ENCODE assay signal across 22 cellular contexts in the genomic region with DNA sequence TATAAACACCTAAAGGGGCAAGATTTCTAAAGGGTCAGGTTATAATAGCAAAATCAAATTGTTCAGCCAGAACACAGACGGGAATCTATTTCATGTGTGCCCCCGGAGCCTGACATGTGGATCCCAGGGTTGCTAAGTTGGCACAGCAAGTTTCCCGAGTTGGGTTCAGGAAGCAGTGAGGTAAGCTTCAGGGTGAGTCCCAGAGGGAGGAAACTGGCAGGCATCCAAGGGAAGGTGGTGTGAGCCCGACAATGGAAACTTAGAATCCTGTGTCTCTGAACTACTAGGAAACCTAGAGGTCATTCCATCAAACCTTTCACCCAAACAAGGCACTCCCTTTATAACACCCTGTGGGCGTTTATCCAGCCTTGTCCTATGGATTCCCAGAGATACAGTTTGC.
DNase-seq lines count a peak whose midpoint lies in the region; ATAC-seq and TF ChIP-seq lines count a peak whose summit lies in the region.
"Had no signal": no experiment of that assay in that cellular context is flagged by ENCODE, and none has a peak within 500 bp of the region (broad histone marks: within the 10 kb centered on the region; RNA-seq: fewer than 3 reads in every experiment).

No MANE protein-coding gene starts in this region.

- H3K9me3 Mint-ChIP-seq in activated naive CD8-positive, alpha-beta T cell treated with anti-CD3 and anti-CD28 coated beads, Interleukin-2, amount 50 U/mL, for 24 hours = no peaks in the 10 kb centered on the region
- H3K9me3 Mint-ChIP-seq: activated CD4-positive, alpha-beta memory T cell treated with anti-CD3 and anti-CD28 coated beads, Interleukin-2, amount 10 ng/mL, durations not matched to agents 7 days and 5 days; neural crest cell; T-helper 2 cell treated with Interferon-gamma antibody and Interleukin-4, amounts not matched to agents 5 μg/mL and 100 μg/mL, for 36 hours had no signal

- no peak for TF ChIP-seq POLR2A in transverse colon (IDR thresholded peaks at IDR 0.05)

- WGBS in heart right ventricle, 2 donors = 52 to 61% methylated on average over 5 of the region's 5 CpGs
- WGBS in transverse colon (ENCODE audit: low coverage in 1 of 2), 2 donors = 74 to 75% methylated on average over 3 to 5 of the region's 5 CpGs

- H3K36me3 ChIP-seq in heart right ventricle = no peaks in the 10 kb centered on the region
- no peaks in the 10 kb centered on the region for H3K36me3 ChIP-seq in transverse colon
- H3K36me3 ChIP-seq: ascending aorta, prostate gland, spleen had no signal

- DNase-seq in heart right ventricle = peak; percentile 30 to 64
- DNase-seq in cardiac septum (ENCODE audit: low spot score) = no peak
- DNase-seq in SK-MEL-5 (ENCODE audit: low read depth, low spot score) = peak; percentile 33
- peak in 1 of 2 donors; percentile 70 for DNase-seq in foreskin keratinocyte
- peak; percentile 63 for DNase-seq in transverse colon
- DNase-seq in G401 (ENCODE audit: low spot score) = no peak
- DNase-seq in activated naive CD8-positive, alpha-beta T cell treated with anti-CD3 and anti-CD28 coated beads, Interleukin-2, amount 50 U/mL, for 24 hours = no peak
- DNase-seq in NOMO-1 treated with dmso at 0.1 percent for 144 hours (lab: John Stamatoyannopoulos, UW; ENCODE audit: unreplicated experiment) = no peak
- DNase-seq: activated CD4-positive, alpha-beta memory T cell treated with anti-CD3 and anti-CD28 coated beads, Interleukin-2, amount 10 ng/mL, durations not matched to agents 7 days and 5 days; activated naive CD4-positive, alpha-beta T cell treated with Interleukin-2 at 50 U/mL for 16 hours; DMS153; HCEC 1CT; NCI-H1930; OCI-M1; spleen had no signal

- ATAC-seq in heart right ventricle (peak in 5 of 8 donors; percentile 18 to 61 (median 51)), foreskin keratinocyte (peak; percentile 19)
- ATAC-seq in activated naive CD8-positive, alpha-beta T cell treated with anti-CD3 and anti-CD28 coated beads, Interleukin-2, amount 50 U/mL, for 24 hours = no peak
- ATAC-seq: WTC11 had no signal

- intact Hi-C loops in heart right ventricle (cut with DNase I) = loop anchor here in 1 of 10 donors (10.0 kb wide), 1 partner anchor 50 kb away; no protein-coding TSS in a partner anchor
- intact Hi-C loops in cardiac septum (cut with DNase I) = no loop called here
- intact Hi-C loops in transverse colon (cut with DNase I; ENCODE audit: low total_unique reads) = no loop called here

- no peak overlapping the region for H3K27ac Mint-ChIP-seq in activated naive CD8-positive, alpha-beta T cell treated with anti-CD3 and anti-CD28 coated beads, Interleukin-2, amount 50 U/mL, for 24 hours
- H3K27ac Mint-ChIP-seq: activated CD4-positive, alpha-beta memory T cell treated with anti-CD3 and anti-CD28 coated beads, Interleukin-2, amount 10 ng/mL, durations not matched to agents 7 days and 5 days; T-helper 2 cell treated with Interferon-gamma antibody and Interleukin-4, amounts not matched to agents 5 μg/mL and 100 μg/mL, for 36 hours; WTC11 had no signal

- H3K4me1 ChIP-seq in heart right ventricle (peaks cover 0 to 16% (median 6%) of the 10 kb centered on the region in 9 donors), foreskin keratinocyte (peaks cover 11% of the 10 kb centered on the region), transverse colon (peaks cover 0 to 13% (median 0%) of the 10 kb centered on the region in 4 donors)
- H3K4me1 ChIP-seq: prostate gland had no signal

- peaks cover 16% of the 10 kb centered on the region for H3K27me3 Mint-ChIP-seq in activated naive CD8-positive, alpha-beta T cell treated with anti-CD3 and anti-CD28 coated beads, Interleukin-2, amount 50 U/mL, for 24 hours

- H3K4me3 ChIP-seq in heart right ventricle = no peak overlapping the region
- no peak overlapping the region for H3K4me3 ChIP-seq in transverse colon
- H3K4me3 ChIP-seq: ascending aorta, prostate gland, SK-N-MC, spleen had no signal

- H3K4me3 Mint-ChIP-seq in activated naive CD8-positive, alpha-beta T cell treated with anti-CD3 and anti-CD28 coated beads, Interleukin-2, amount 50 U/mL, for 24 hours = no peak overlapping the region
- H3K4me3 Mint-ChIP-seq: activated CD4-positive, alpha-beta memory T cell treated with anti-CD3 and anti-CD28 coated beads, Interleukin-2, amount 10 ng/mL, durations not matched to agents 7 days and 5 days; neural crest cell; T-helper 2 cell treated with Interferon-gamma antibody and Interleukin-4, amounts not matched to agents 5 μg/mL and 100 μg/mL, for 36 hours; WTC11 had no signal

- no peaks in the 10 kb centered on the region for H3K36me3 Mint-ChIP-seq in activated naive CD8-positive, alpha-beta T cell treated with anti-CD3 and anti-CD28 coated beads, Interleukin-2, amount 50 U/mL, for 24 hours (ENCODE audit: low read depth)
- H3K36me3 Mint-ChIP-seq: WTC11 had no signal

- in situ Hi-C loops in SK-MEL-5 (cut with HindIII; ENCODE audit: low pct_unique_long_range_greater_than_20kb, low sequenced_read_pairs) = no loop called here
- in situ Hi-C loops in transverse colon (cut with MboI; ENCODE audit: low pct_ligation_motif_present in 1 of 4, low pct_unique_long_range_greater_than_20kb in 1 of 4, low sequenced_read_pairs in 3 of 4) = no loop called here
- in situ Hi-C loops in G401 (cut with HindIII; ENCODE audit: low sequenced_read_pairs) = no loop called here

- TF ChIP-seq EP300 in transverse colon (IDR thresholded peaks at IDR 0.05; ENCODE audit: low read depth) = no peak

- H3K9me3 ChIP-seq in heart right ventricle (peaks cover 0 to 6% (median 0%) of the 10 kb centered on the region in 11 donors), transverse colon (no peaks in the 10 kb centered on the region)
- H3K9me3 ChIP-seq: ascending aorta, prostate gland, spleen had no signal

- peaks cover 7% of the 10 kb centered on the region for H3K4me1 Mint-ChIP-seq in activated naive CD8-positive, alpha-beta T cell treated with anti-CD3 and anti-CD28 coated beads, Interleukin-2, amount 50 U/mL, for 24 hours
- H3K4me1 Mint-ChIP-seq: activated CD4-positive, alpha-beta memory T cell treated with anti-CD3 and anti-CD28 coated beads, Interleukin-2, amount 10 ng/mL, durations not matched to agents 7 days and 5 days had no signal

- H3K27me3 ChIP-seq in heart right ventricle = no peaks in the 10 kb centered on the region
- H3K27me3 ChIP-seq in foreskin keratinocyte = no peaks in the 10 kb centered on the region
- H3K27me3 ChIP-seq in transverse colon = no peaks in the 10 kb centered on the region
- H3K27me3 ChIP-seq: ascending aorta had no signal

- H3K27ac ChIP-seq in heart right ventricle = no peak overlapping the region
- no peak overlapping the region for H3K27ac ChIP-seq in foreskin keratinocyte
- no peak overlapping the region for H3K27ac ChIP-seq in transverse colon
- H3K27ac ChIP-seq: ascending aorta, C4-2B, prostate gland, SK-N-MC, spleen had no signal

- TF ChIP-seq CTCF in heart right ventricle (IDR thresholded peaks at IDR 0.05) = no peak
- TF ChIP-seq CTCF in foreskin keratinocyte (conservative IDR thresholded peaks at IDR 0.05) = no peak
- no peak for TF ChIP-seq CTCF in transverse colon (IDR thresholded peaks at IDR 0.05)

Comparison
In these comparisons a context has a peak if more than half of its experiments do, and no peak if none do; other contexts are left out.
1. DNase-seq: peak in heart right ventricle (2 of 2), SK-MEL-5 (single experiment) and transverse colon (single experiment); none in cardiac septum (single experiment), G401 (single experiment), activated naive CD8-positive, alpha-beta T cell treated with anti-CD3 and anti-CD28 coated beads, Interleukin-2, amount 50 U/mL, for 24 hours (single experiment) and NOMO-1 treated with dmso at 0.1 percent for 144 hours (single experiment).